In the genomic region with DNA sequence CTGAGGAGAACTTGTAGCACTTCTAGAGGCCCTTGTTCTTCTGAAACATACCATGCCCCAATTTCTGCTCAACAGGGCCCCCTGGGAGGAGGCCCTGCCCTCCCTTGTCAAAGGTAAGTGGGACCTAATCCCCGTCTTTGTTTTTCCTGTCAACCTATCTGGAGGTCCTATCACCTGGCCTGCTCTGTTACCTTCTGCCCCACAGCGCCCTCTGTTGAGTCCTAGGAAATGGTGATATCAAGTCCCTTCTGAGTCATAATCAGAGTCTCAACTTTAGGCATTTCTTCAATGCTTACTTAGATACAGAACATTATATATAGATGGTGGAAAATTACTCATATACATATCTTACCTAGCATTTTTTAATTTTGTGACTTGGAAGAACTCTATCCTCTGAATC, we compare ENCODE assay signal across 8 cellular contexts. TPM values are rescaled to one million over a fixed set of nuclear protein-coding genes. Genes with fewer than 3 reads are reported as not detected.
DNase-seq lines count a peak whose midpoint lies in the region; FAIRE-seq and TF ChIP-seq lines count a peak whose summit lies in the region.

No MANE protein-coding gene starts in this region.

- H3K9ac ChIP-seq in H1 (replicated peaks in 1 of 4; ENCODE audit: extremely low read depth in 1 of 4, low read depth in 3 of 4, low read length in 3 of 4), result no peak overlapping the region

- no peak overlapping the region for H4K8ac ChIP-seq in H1 (ENCODE audit: extremely low read depth, insufficient read depth, low read length)

- peak; percentile 32 for TF ChIP-seq CTCF in BE2C (IDR thresholded peaks at IDR 0.05; ENCODE audit: low read depth, low read length)
- peak; percentile 63 for TF ChIP-seq CTCF in GM12865 (IDR thresholded peaks at IDR 0.05; ENCODE audit: insufficient read depth, low read depth, low read length, missing control alignments)
- TF ChIP-seq CTCF in H1 (IDR thresholded peaks at IDR 0.05; ENCODE audit: control extremely low read depth in 1 of 3, insufficient read depth in 1 of 3, low read depth in 1 of 3, low read length in 3 of 3), result peak; percentile 51 to 77 (median 72)

- H3K79me2 ChIP-seq in H1 (ENCODE audit: control insufficient read depth in 1 of 2, insufficient read depth in 2 of 2, low read length in 2 of 2), result no peaks in the 10 kb centered on the region

- no peak overlapping the region for H4K91ac ChIP-seq in H1 (replicated peaks; ENCODE audit: insufficient read length, low read length)

- H3K27me3 ChIP-seq in BE2C, result no peaks in the 10 kb centered on the region
- no peaks in the 10 kb centered on the region for H3K27me3 ChIP-seq in H1 (replicated peaks in 1 of 4; ENCODE audit: control insufficient read depth in 3 of 4, extremely low read depth in 1 of 4, insufficient read depth in 3 of 4, low read length in 3 of 4)

- CTCF ChIA-PET in H1 (lab: Charles Lee; ENCODE audit: partially characterized antibody), result interaction anchor here (0.7 to 3.8 kb wide), 10 partner anchors 10 to 442 kb away, joined by 3 to 34 read pairs (median 5); no protein-coding TSS in a partner anchor

- H2BK120ac ChIP-seq in H1 (replicated peaks; ENCODE audit: low read depth, low read length), result no peak overlapping the region

- H3K23ac ChIP-seq in H1 (ENCODE audit: insufficient read length), result no peak overlapping the region

- H3K4me3 ChIP-seq in BE2C (ENCODE audit: low read depth, low read length) (no peak overlapping the region), GM12865 (ENCODE audit: low read depth, low read length) (no peak overlapping the region), H1 (ENCODE audit: extremely low read depth in 1 of 4, insufficient read depth in 2 of 4, low read depth in 3 of 4, low read length in 4 of 4) (no peak overlapping the region)

- H2AK5ac ChIP-seq in H1 (ENCODE audit: low read depth, low read length), result no peak overlapping the region

- TF ChIP-seq EP300 in H1 (IDR thresholded peaks at IDR 0.05; ENCODE audit: borderline replicate concordance in 1 of 2, low read depth in 2 of 2, low read length in 2 of 2), result no peak

- H3K27ac ChIP-seq in H1 (ENCODE audit: low read depth, low read length), result no peak overlapping the region

- H3K23me2 ChIP-seq in H1 (ENCODE audit: low read depth, low read length), result no peaks in the 10 kb centered on the region

- POLR2A ChIA-PET in H1 (lab: Charles Lee; ENCODE audit: partially characterized antibody), result no interaction called here

- no peak overlapping the region for H2BK15ac ChIP-seq in H1 (ENCODE audit: low read length)

- no peak overlapping the region for H3K14ac ChIP-seq in H1 (ENCODE audit: insufficient read length)

- no peak overlapping the region for H3K4me2 ChIP-seq in H1 (ENCODE audit: insufficient read depth in 1 of 2, low read depth in 2 of 2, low read length in 2 of 2)

- no peak overlapping the region for H4K5ac ChIP-seq in H1 (ENCODE audit: insufficient read length, low read depth, low read length)

- no peak overlapping the region for H3K18ac ChIP-seq in H1 (ENCODE audit: extremely low read depth, low read length)

- H2BK20ac ChIP-seq in H1 (ENCODE audit: low read length), result no peak overlapping the region

- H3K36me3 ChIP-seq in BE2C, result no peaks in the 10 kb centered on the region
- H3K36me3 ChIP-seq in H1 (ENCODE audit: control insufficient read depth in 2 of 4, insufficient read depth in 4 of 4, low read length in 3 of 4), result no peaks in the 10 kb centered on the region

- peak; percentile 45 for FAIRE-seq in H1 (lab: Jason Lieb, UNC)

- H3K56ac ChIP-seq in H1 (replicated peaks; ENCODE audit: insufficient read length, low read depth, low read length), result no peak overlapping the region

- no peaks in the 10 kb centered on the region for H3K79me1 ChIP-seq in H1 (ENCODE audit: low read depth, low read length)

- H2BK12ac ChIP-seq in H1 (ENCODE audit: low read depth, low read length), result no peak overlapping the region

- TF ChIP-seq POLR2A in H1 (IDR thresholded peaks at IDR 0.05; ENCODE audit: control extremely low read depth in 1 of 2, low read depth in 2 of 2, low read length in 2 of 2), result no peak

- H4K20me1 ChIP-seq in H1 (replicated peaks in 1 of 2; ENCODE audit: control insufficient read depth in 1 of 2, insufficient read depth in 2 of 2, low read length in 2 of 2), result no peaks in the 10 kb centered on the region

- no peak overlapping the region for H3K4ac ChIP-seq in H1 (replicated peaks; ENCODE audit: insufficient read length, low read depth, low read length)

- TF ChIP-seq RAD21 in H1 (IDR thresholded peaks at IDR 0.05 in 1 of 2, conservative IDR thresholded peaks at IDR 0.05 in 1 of 2; ENCODE audit: low read depth in 2 of 2, low read length in 2 of 2), result peak; percentile 69 to 78

- H2BK5ac ChIP-seq in H1 (ENCODE audit: low read depth, low read length), result no peak overlapping the region

- H3K9me3 ChIP-seq in BE2C, result no peaks in the 10 kb centered on the region
- no peaks in the 10 kb centered on the region for H3K9me3 ChIP-seq in H1 (ENCODE audit: insufficient read depth in 2 of 2, low read depth in 1 of 2, low read length in 1 of 2)

- H3K4me1 ChIP-seq in BE2C, result no peaks in the 10 kb centered on the region
- H3K4me1 ChIP-seq in H1 (replicated peaks in 1 of 4; ENCODE audit: control insufficient read depth in 3 of 4, insufficient read depth in 4 of 4, low read length in 3 of 4), result no peaks in the 10 kb centered on the region; a peak in 1 of 7 replicates

- DNase-seq in BE2C (no peak), GM12865 (ENCODE audit: low read depth) (peak; percentile 71), HT-29 (ENCODE audit: low spot score) (peak; percentile 47), H1 (ENCODE audit: low read depth in 1 of 2, low spot score in 2 of 2) (peak; percentile 21 to 68), NCI-H774 (lab: John Stamatoyannopoulos, UW) (no peak), A172 (ENCODE audit: low spot score) (no peak), DMS79 treated with DMSO at 0.1 percent for 48 hours (lab: John Stamatoyannopoulos, UW) (no peak), NCI-H510A treated with DMSO at 0.1 percent for 48 hours (lab: John Stamatoyannopoulos, UW) (no peak)

- no peak overlapping the region for H2AFZ ChIP-seq in H1 (ENCODE audit: low read length)

- WGBS in H1 (ENCODE audit: extremely low coverage in 1 of 2, insufficient coverage in 1 of 2, insufficient read length in 1 of 2, insufficient replicate concordance in 2 of 2, low coverage in 1 of 2, low lambda C conversion rate in 2 of 2, missing lambda C conversion rate in 1 of 2), 2 experiments, result 33% methylated on average over 2 of the region's 2 CpGs; no CpG with 5 or more reads in 1 of the 2 experiments

TF ChIP-seq in H1, 55 proteins besides CTCF, POLR2A, EP300 and RAD21 (continues in another document):
- TF ChIP-seq CBX5 (IDR thresholded peaks at IDR 0.05; ENCODE audit: low read depth, low read length) (no peak), PHF8 (conservative IDR thresholded peaks at IDR 0.05; ENCODE audit: low read depth, low read length) (no peak), ASH2L (IDR thresholded peaks at IDR 0.05; ENCODE audit: low read length) (no peak), KDM1A (IDR thresholded peaks at IDR 0.05; ENCODE audit: borderline replicate concordance, low read length) (no peak), JUND (IDR thresholded peaks at IDR 0.05; ENCODE audit: low read length) (peak; percentile 64; the same call in 1 of the 2 replicates), NRF1 (IDR thresholded peaks at IDR 0.05; ENCODE audit: low read depth, low read length) (no peak), HDAC2 (IDR thresholded peaks at IDR 0.05; ENCODE audit: borderline replicate concordance in 1 of 2, low read depth in 2 of 2, low read length in 2 of 2) (no peak)
- TF ChIP-seq, protein P1, sequence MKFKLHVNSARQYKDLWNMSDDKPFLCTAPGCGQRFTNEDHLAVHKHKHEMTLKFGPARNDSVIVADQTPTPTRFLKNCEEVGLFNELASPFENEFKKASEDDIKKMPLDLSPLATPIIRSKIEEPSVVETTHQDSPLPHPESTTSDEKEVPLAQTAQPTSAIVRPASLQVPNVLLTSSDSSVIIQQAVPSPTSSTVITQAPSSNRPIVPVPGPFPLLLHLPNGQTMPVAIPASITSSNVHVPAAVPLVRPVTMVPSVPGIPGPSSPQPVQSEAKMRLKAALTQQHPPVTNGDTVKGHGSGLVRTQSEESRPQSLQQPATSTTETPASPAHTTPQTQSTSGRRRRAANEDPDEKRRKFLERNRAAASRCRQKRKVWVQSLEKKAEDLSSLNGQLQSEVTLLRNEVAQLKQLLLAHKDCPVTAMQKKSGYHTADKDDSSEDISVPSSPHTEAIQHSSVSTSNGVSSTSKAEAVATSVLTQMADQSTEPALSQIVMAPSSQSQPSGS (IDR thresholded peaks at IDR 0.05; ENCODE audit: low read length), result no peak
- TF ChIP-seq, protein P2, sequence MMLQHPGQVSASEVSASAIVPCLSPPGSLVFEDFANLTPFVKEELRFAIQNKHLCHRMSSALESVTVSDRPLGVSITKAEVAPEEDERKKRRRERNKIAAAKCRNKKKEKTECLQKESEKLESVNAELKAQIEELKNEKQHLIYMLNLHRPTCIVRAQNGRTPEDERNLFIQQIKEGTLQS (IDR thresholded peaks at IDR 0.05; ENCODE audit: insufficient read depth, low read depth, low read length), result 0 out of 2 replicates have a peak, but pooled peaks have one; percentile 21

RNA-seq across cellular contexts. Expression of a gene that starts 28.2 kb away (rescaled TPM):
- polyA plus RNA-seq in BE2C (2012; ENCODE audit: insufficient read depth, insufficient read length, low read depth), result not detected
- not detected in 2 replicates for total RNA-seq in HT-29 (2014; rRNA removed; shearing (Covaris generic))
- total RNA-seq in H1 (2021; fragmentation: NEBNext Ultra II Directional; extraction: Animal tissue kit (Norgen Biotek cat#: 25700)), result not detected in 2 replicates
- polyA plus RNA-seq in H1 (2011; rRNA removed), result not detected in 2 replicates
- not detected for polyA plus RNA-seq in H1 (2011; cell fraction: cytosol; rRNA removed)
- polyA plus RNA-seq in H1 (2011; cell fraction: nucleus; rRNA removed), result not detected
- polyA plus RNA-seq in H1 (2012, experiment 1 of 2), result not detected in 4 replicates
- polyA plus RNA-seq in H1 (2012, experiment 2 of 2), result not detected
- polyA plus RNA-seq in H1 (2013, experiment 1 of 2), result not detected
- not detected for polyA plus RNA-seq in H1 (2013, experiment 2 of 2)
- polyA minus RNA-seq in H1 (2011; rRNA and poly(A)+ RNA removed), result 0.15 TPM in 1 of 2 replicates, not detected in the other
- polyA minus RNA-seq in H1 (2011; cell fraction: cytosol; rRNA and poly(A)+ RNA removed), result not detected
- polyA minus RNA-seq in H1 (2011; cell fraction: nucleus; rRNA and poly(A)+ RNA removed), result not detected
- not detected in 2 replicates for total RNA-seq in A172 (2014; rRNA removed; shearing (Covaris generic))

Comparison
In these comparisons a context has a peak if more than half of its experiments do, and no peak if none do; other contexts are left out.
1. DNase-seq: peak in GM12865 (single experiment), HT-29 (single experiment) and H1 (2 of 2); none in BE2C (single experiment), NCI-H774 (single experiment), A172 (single experiment), DMS79 treated with DMSO at 0.1 percent for 48 hours (single experiment) and NCI-H510A treated with DMSO at 0.1 percent for 48 hours (single experiment).
2. Peak in every context shown above with its lines, with median percentiles within 50 percentile points of each other: CTCF ChIP-seq.